Comparison of ENCODE assay signal across 27 cellular contexts in the genomic region with DNA sequence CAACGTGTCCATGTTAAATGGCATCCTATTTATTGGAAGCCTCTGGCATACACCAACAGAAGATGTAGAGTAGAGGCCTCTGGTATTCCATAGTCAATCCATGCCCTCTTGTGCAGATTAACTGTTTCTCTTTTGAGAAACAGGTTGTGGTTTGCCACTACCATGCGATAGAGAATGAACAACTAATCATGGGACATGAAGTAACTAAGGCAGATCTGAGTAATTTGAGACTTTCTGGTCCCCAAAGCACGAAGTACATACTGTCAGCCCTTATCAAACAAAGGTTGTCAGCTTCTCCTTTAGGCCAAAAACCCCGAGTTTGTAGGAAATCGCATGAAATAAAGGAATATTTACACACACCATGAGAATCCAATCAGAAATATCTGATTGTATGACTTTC. TPM values are rescaled to one million over a fixed set of nuclear protein-coding genes. Genes with fewer than 3 reads are reported as not detected.
DNase-seq lines count a peak whose midpoint lies in the region; ATAC-seq and TF ChIP-seq lines count a peak whose summit lies in the region.
"Had no signal": no experiment of that assay in that cellular context is flagged by ENCODE, and none has a peak within 500 bp of the region (broad histone marks: within the 10 kb centered on the region; RNA-seq: fewer than 3 reads in every experiment).

No MANE protein-coding gene starts in this region.

- intact Hi-C loops in PC-3 (cut with micrococcal nuclease): loop anchor here (5.0 kb wide), 2 partner anchors 143 to 748 kb away; partner anchors contain the start of genes MBD3L1, ZNF266 and ZNF558

- H4K20me1 ChIP-seq in H9 (ENCODE audit: control insufficient read depth, insufficient read depth, insufficient read length): no peaks in the 10 kb centered on the region
- H4K20me1 ChIP-seq in neural progenitor cell (ENCODE audit: low read depth): peaks cover 32% of the 10 kb centered on the region
- H4K20me1 ChIP-seq in PC-3 (ENCODE audit: low read length): 0 out of 2 replicates have a peak, but pooled peaks cover 8% of the 10 kb centered on the region

- H3K27ac ChIP-seq in H9 (ENCODE audit: insufficient read length, low read depth, low read length): no peak overlapping the region
- no peak overlapping the region for H3K27ac ChIP-seq in neural progenitor cell
- H3K27ac ChIP-seq in PC-3 (ENCODE audit: low read length): no peak overlapping the region
- H3K27ac ChIP-seq: adrenal gland; BLaER1 treated with 17β-estradiol and CSF1 and Interleukin-3, amounts not matched to agents 10 nM and 100 nM; gastroesophageal sphincter; HL-60; psoas muscle had no signal

- no peak overlapping the region for H2AFZ ChIP-seq in H9 (ENCODE audit: low read length)
- H2AFZ ChIP-seq in neural progenitor cell (replicated peaks): no peak overlapping the region
- no peak overlapping the region for H2AFZ ChIP-seq in PC-3 (ENCODE audit: low read length)

- peak overlapping the region; percentile 79 for H3K27ac Mint-ChIP-seq in activated T-cell treated with anti-CD3 and anti-CD28 coated beads, Interleukin-2, amount 50 U/mL, for 24 hours
- peak overlapping the region in 2 of 3 experiments; percentile 12 to 26; a peak in 1 of 7 replicates for H3K27ac Mint-ChIP-seq in H9
- H3K27ac Mint-ChIP-seq in activated naive CD8-positive, alpha-beta T cell treated with anti-CD3 and anti-CD28 coated beads, Interleukin-2, amount 50 U/mL, for 24 hours: peak overlapping the region; percentile 40
- no peak overlapping the region for H3K27ac Mint-ChIP-seq in neural progenitor cell
- H3K27ac Mint-ChIP-seq: mesothelial cell of epicardium had no signal

- CTCF ChIA-PET in PC-3 (lab: Charles Lee): no interaction called here

- H2BK20ac ChIP-seq in H9 (ENCODE audit: low read depth, low read length, poor library complexity, severe bottlenecking): no peak overlapping the region

- H3K9ac ChIP-seq in H9 (ENCODE audit: extremely low read depth, insufficient read length, low read length): no peak overlapping the region
- H3K9ac ChIP-seq in neural progenitor cell: no peak overlapping the region
- H3K9ac ChIP-seq in PC-3 (ENCODE audit: low read length): no peak overlapping the region
- H3K9ac ChIP-seq: BLaER1 treated with 17β-estradiol and CSF1 and Interleukin-3, amounts not matched to agents 10 nM and 100 nM had no signal

- H3K27me3 Mint-ChIP-seq in activated T-cell treated with anti-CD3 and anti-CD28 coated beads, Interleukin-2, amount 50 U/mL, for 24 hours: no peaks in the 10 kb centered on the region
- H3K27me3 Mint-ChIP-seq in H9 (ENCODE audit: low read depth) (no peaks in the 10 kb centered on the region), neural progenitor cell (ENCODE audit: insufficient read depth, low read depth) (peaks cover 9% of the 10 kb centered on the region)
- H3K27me3 Mint-ChIP-seq in activated naive CD8-positive, alpha-beta T cell treated with anti-CD3 and anti-CD28 coated beads, Interleukin-2, amount 50 U/mL, for 24 hours: no peaks in the 10 kb centered on the region

- ATAC-seq in activated naive CD8-positive, alpha-beta T cell treated with anti-CD3 and anti-CD28 coated beads, Interleukin-2, amount 50 U/mL, for 24 hours: peak; percentile 12
- ATAC-seq in GM18517 (IDR thresholded peaks at IDR 0.05; ENCODE audit: unreplicated experiment) (no peak), PC-3 (no peak)
- ATAC-seq: esophagus mucosa, gastroesophageal sphincter, K562, left cardiac atrium, psoas muscle had no signal

- H3K79me1 ChIP-seq in H9 (ENCODE audit: insufficient read depth, low read depth, low read length, poor library complexity, severe bottlenecking): no peaks in the 10 kb centered on the region

- no peaks in the 10 kb centered on the region for H3K9me3 ChIP-seq in H9 (ENCODE audit: control insufficient read depth, low read depth, low read length)
- peaks cover 11% of the 10 kb centered on the region for H3K9me3 ChIP-seq in neural progenitor cell (ENCODE audit: low read depth)
- peaks cover 52% of the 10 kb centered on the region for H3K9me3 ChIP-seq in PC-3 (ENCODE audit: low read length)

- H3K36me3 ChIP-seq in neural progenitor cell: peaks cover 23% of the 10 kb centered on the region
- H3K36me3 ChIP-seq in PC-3 (ENCODE audit: low read depth, low read length): peaks cover 76% of the 10 kb centered on the region
- H3K36me3 ChIP-seq: adrenal gland had no signal

- H3T11ph ChIP-seq in H9 (ENCODE audit: low read length): no peak overlapping the region

- H2BK120ac ChIP-seq in H9 (ENCODE audit: low read depth, low read length, poor library complexity, severe bottlenecking): no peak overlapping the region

- no peak overlapping the region for H3K18ac ChIP-seq in H9 (ENCODE audit: insufficient read length, low read depth, low read length)

- peaks cover 55% of the 10 kb centered on the region for H3K4me1 Mint-ChIP-seq in activated T-cell treated with anti-CD3 and anti-CD28 coated beads, Interleukin-2, amount 50 U/mL, for 24 hours (ENCODE audit: low read depth)
- H3K4me1 Mint-ChIP-seq in H9 (peaks cover 46 to 57% of the 10 kb centered on the region in 2 experiments), neural progenitor cell (no peaks in the 10 kb centered on the region)
- H3K4me1 Mint-ChIP-seq in activated naive CD8-positive, alpha-beta T cell treated with anti-CD3 and anti-CD28 coated beads, Interleukin-2, amount 50 U/mL, for 24 hours: peaks cover 52% of the 10 kb centered on the region

- H4K91ac ChIP-seq in H9 (ENCODE audit: insufficient read length, low read depth, low read length): no peak overlapping the region

- no peak overlapping the region for H3K4ac ChIP-seq in H9 (ENCODE audit: low read depth, low read length)

- H2BK12ac ChIP-seq in H9 (ENCODE audit: insufficient read length, low read depth, low read length): no peak overlapping the region

- no peaks in the 10 kb centered on the region for H3K9me2 ChIP-seq in PC-3 (replicated peaks; ENCODE audit: low read length)

- H3K4me3 ChIP-seq in neural progenitor cell: no peak overlapping the region
- H3K4me3 ChIP-seq in PC-3 (ENCODE audit: low read length): no peak overlapping the region; the same call in 1 of the 2 replicates
- H3K4me3 ChIP-seq: adrenal gland, gastroesophageal sphincter, K562, psoas muscle had no signal

- H3K56ac ChIP-seq in H9 (ENCODE audit: insufficient read length, low read depth, low read length): no peak overlapping the region

- no CpG with 5 or more reads among the region's 5 CpGs for WGBS in H9 (ENCODE audit: extremely low coverage, insufficient read length, low lambda C conversion rate)

- BruUV-seq in PC-3 (replicated peaks; lab: Mats Ljungman, UMichigan): no TSS peak

- no peak overlapping the region for H3K23ac ChIP-seq in H9 (ENCODE audit: insufficient read length, low read depth, low read length)

- no peak overlapping the region for H4K8ac ChIP-seq in H9 (replicated peaks; ENCODE audit: insufficient read length, low read depth, low read length)

- peaks cover 84% of the 10 kb centered on the region for H3K36me3 Mint-ChIP-seq in activated T-cell treated with anti-CD3 and anti-CD28 coated beads, Interleukin-2, amount 50 U/mL, for 24 hours (ENCODE audit: low read depth)
- H3K36me3 Mint-ChIP-seq in H9 (ENCODE audit: insufficient read depth in 1 of 3, low read depth in 3 of 3): peaks cover 53 to 70% (median 63%) of the 10 kb centered on the region in 3 experiments
- peaks cover 78% of the 10 kb centered on the region for H3K36me3 Mint-ChIP-seq in activated naive CD8-positive, alpha-beta T cell treated with anti-CD3 and anti-CD28 coated beads, Interleukin-2, amount 50 U/mL, for 24 hours (ENCODE audit: low read depth)
- H3K36me3 Mint-ChIP-seq in neural progenitor cell: peaks cover 59% of the 10 kb centered on the region

- no peak overlapping the region for H4K5ac ChIP-seq in H9 (ENCODE audit: insufficient read length, low read depth, low read length)

- H3K23me2 ChIP-seq in H9 (ENCODE audit: insufficient read length, low read depth, low read length, poor library complexity, severe bottlenecking): peaks cover 3% of the 10 kb centered on the region

- no peak for DNase-seq in activated T-cell treated with anti-CD3 and anti-CD28 coated beads, Interleukin-2, amount 50 U/mL, for 24 hours
- DNase-seq in activated T-cell treated with anti-CD3 and anti-CD28 coated beads for 4 hours: no peak
- no peak for DNase-seq in H9
- no peak for DNase-seq in activated naive CD8-positive, alpha-beta T cell treated with anti-CD3 and anti-CD28 coated beads, Interleukin-2, amount 50 U/mL, for 24 hours
- no peak for DNase-seq in neural progenitor cell (ENCODE audit: low spot score)
- DNase-seq in stimulated activated CD8-positive, alpha-beta memory T cell treated with anti-CD3 and anti-CD28 coated beads, Interleukin-4, amount 100 ng/mL, for 48 hours: no peak
- no peak for DNase-seq in PC-3
- DNase-seq: activated CD4-positive, alpha-beta T cell treated with anti-CD3 and anti-CD28 coated beads for 48 hours; adrenal gland; GDM1; left cardiac atrium; NCI-H1092; NCI-H2029; NCI-H446 treated with DMSO at 0.1 percent for 48 hours; NK-92 treated with Interleukin-12 subunit alpha and Interleukin-12 subunit beta, amount 100 ng/mL, for 24 hours; psoas muscle; RPMI8226; small intestine; stimulated activated CD4-positive, alpha-beta T cell treated with anti-CD3 and anti-CD28 coated beads, Interleukin-2, amount 100 ng/mL, for 48 hours; substantia nigra had no signal

- H2BK5ac ChIP-seq in H9 (ENCODE audit: insufficient read length, low read length): no peak overlapping the region

- peaks cover 36% of the 10 kb centered on the region for H3K9me3 Mint-ChIP-seq in activated T-cell treated with anti-CD3 and anti-CD28 coated beads, Interleukin-2, amount 50 U/mL, for 24 hours
- H3K9me3 Mint-ChIP-seq in H9 (peaks cover 15 to 65% of the 10 kb centered on the region in 2 experiments), neural progenitor cell (peaks cover 63% of the 10 kb centered on the region)
- H3K9me3 Mint-ChIP-seq in activated naive CD8-positive, alpha-beta T cell treated with anti-CD3 and anti-CD28 coated beads, Interleukin-2, amount 50 U/mL, for 24 hours: peaks cover 30% of the 10 kb centered on the region

- H3K4me1 ChIP-seq in H9 (ENCODE audit: insufficient read depth, low read length) (no peaks in the 10 kb centered on the region; the same call in 1 of the 2 replicates), neural progenitor cell (peaks cover 7% of the 10 kb centered on the region), PC-3 (ENCODE audit: insufficient read depth, low read length) (no peaks in the 10 kb centered on the region)

- POLR2A ChIA-PET in PC-3 (lab: Charles Lee; ENCODE audit: unreplicated experiment): no interaction called here

- peak overlapping the region; percentile 64 for H3K4me3 Mint-ChIP-seq in activated T-cell treated with anti-CD3 and anti-CD28 coated beads, Interleukin-2, amount 50 U/mL, for 24 hours
- H3K4me3 Mint-ChIP-seq in H9 (peak overlapping the region in 1 of 2 experiments; percentile 72; a peak in 1 of 5 replicates), neural progenitor cell (no peak overlapping the region)
- peak overlapping the region; percentile 91 for H3K4me3 Mint-ChIP-seq in activated naive CD8-positive, alpha-beta T cell treated with anti-CD3 and anti-CD28 coated beads, Interleukin-2, amount 50 U/mL, for 24 hours
- H3K4me3 Mint-ChIP-seq: mesothelial cell of epicardium had no signal

- H2BK15ac ChIP-seq in H9 (ENCODE audit: low read depth, low read length): no peak overlapping the region

- H3K27me3 ChIP-seq in H9 (ENCODE audit: insufficient read depth, low read length) (no peaks in the 10 kb centered on the region), neural progenitor cell (no peaks in the 10 kb centered on the region), PC-3 (ENCODE audit: low read length) (no peaks in the 10 kb centered on the region)
- H3K27me3 ChIP-seq: adrenal gland; BLaER1 treated with 17β-estradiol and CSF1 and Interleukin-3, amounts not matched to agents 10 nM and 100 nM; gastroesophageal sphincter had no signal

- peaks cover 72% of the 10 kb centered on the region for H3K79me2 ChIP-seq in H9 (ENCODE audit: insufficient read depth, low read length)
- peaks cover 86% of the 10 kb centered on the region for H3K79me2 ChIP-seq in neural progenitor cell (ENCODE audit: low read depth)
- H3K79me2 ChIP-seq in PC-3 (ENCODE audit: low read length): peaks cover 89% of the 10 kb centered on the region

- no peak overlapping the region for H3K4me2 ChIP-seq in H9 (ENCODE audit: insufficient read depth, insufficient read length, low read length)
- H3K4me2 ChIP-seq in neural progenitor cell: peak overlapping the region; percentile 78
- H3K4me2 ChIP-seq in PC-3 (ENCODE audit: low read length): no peak overlapping the region
- H3K4me2 ChIP-seq: BLaER1 treated with 17β-estradiol and CSF1 and Interleukin-3, amounts not matched to agents 10 nM and 100 nM had no signal

- no peak overlapping the region for H2AK5ac ChIP-seq in H9 (ENCODE audit: insufficient read length, low read length)

- TF ChIP-seq CTCF in H9 (conservative IDR thresholded peaks at IDR 0.05): no peak
- TF ChIP-seq CTCF in neural progenitor cell (IDR thresholded peaks at IDR 0.05): no peak
- TF ChIP-seq CTCF in PC-3 (conservative IDR thresholded peaks at IDR 0.05; ENCODE audit: low read depth, low read length): no peak

- H3K14ac ChIP-seq in H9 (ENCODE audit: insufficient read depth, low read length): no peak overlapping the region

- H3F3A ChIP-seq in neural progenitor cell (ENCODE audit: low read depth): peaks cover 10% of the 10 kb centered on the region
- H3F3A ChIP-seq in PC-3 (ENCODE audit: low read length, unreplicated experiment): no peaks in the 10 kb centered on the region

RNA-seq across cellular contexts. Expression of gene ZNF121, which starts 3.6 kb away (rescaled TPM):
- total RNA-seq in H9 (2021) (162 and 171 TPM in 2 replicates), neural progenitor cell (ENCODE audit: low replicate concordance) (134 and 178 TPM in 2 replicates), PC-3 (2014; rRNA removed) (52.6 and 65.6 TPM in 2 replicates)

RNA-seq across cellular contexts. Expression of gene ZNF561, which starts 40.3 kb away (rescaled TPM):
- total RNA-seq in H9 (2021): 50.8 and 53.3 TPM in 2 replicates
- total RNA-seq in neural progenitor cell (ENCODE audit: low replicate concordance): 45.6 and 80.1 TPM in 2 replicates
- total RNA-seq in PC-3 (2014; rRNA removed): 20.1 and 23.3 TPM in 2 replicates

RNA-seq across cellular contexts. Expression of gene ZNF426, which starts 42.3 kb away (rescaled TPM):
- total RNA-seq in H9 (2021) (27.2 and 29.4 TPM in 2 replicates), neural progenitor cell (ENCODE audit: low replicate concordance) (29.6 and 32.6 TPM in 2 replicates), PC-3 (2014; rRNA removed) (8.2 and 9.7 TPM in 2 replicates)
